In the genomic region with DNA sequence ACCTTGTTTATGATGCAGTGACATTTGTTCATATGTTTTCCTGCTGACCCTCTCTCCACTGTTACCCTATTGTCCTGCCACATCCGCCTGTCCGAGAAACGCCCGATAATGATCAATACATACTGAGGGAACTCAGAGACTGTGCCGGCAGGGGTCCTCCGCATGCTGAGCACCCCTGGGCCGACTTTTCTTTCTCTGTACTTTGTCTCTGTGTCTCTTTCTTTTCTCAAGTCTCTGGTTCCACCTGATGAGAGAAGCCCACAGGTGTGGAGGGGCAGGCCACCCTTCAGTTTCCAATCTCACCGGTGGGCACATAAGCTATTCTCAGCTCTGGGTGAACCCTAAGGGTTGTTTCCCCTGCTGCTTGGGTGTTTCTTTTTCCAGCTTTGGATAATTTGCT, we compare ENCODE assay signal across 21 cellular contexts.
"Had no signal": no experiment of that assay in that cellular context is flagged by ENCODE, and none has a peak within 500 bp of the region (broad histone marks: within the 10 kb centered on the region; RNA-seq: fewer than 3 reads in every experiment).

No MANE protein-coding gene starts in this region.

- H3K27me3 Mint-ChIP-seq: activated B cell treated with CpG ODN at 0.5 μM for 24 hours; activated CD4-positive, alpha-beta T cell treated with anti-CD3 and anti-CD28 coated beads, Interleukin-2, amount 10 ng/mL, durations not matched to agents 7 days and 5 days; activated naive CD4-positive, alpha-beta T cell treated with anti-CD3 and anti-CD28 coated beads, Interleukin-2, amount 10 ng/mL, durations not matched to agents 7 days and 5 days had no signal

- ATAC-seq: T-helper 17 cell had no signal

- H3K4me3 ChIP-seq: cardiac muscle cell had no signal

- H3K4me1 Mint-ChIP-seq: activated B cell treated with CpG ODN at 0.5 μM for 24 hours; activated CD4-positive, alpha-beta T cell treated with anti-CD3 and anti-CD28 coated beads, Interleukin-2, amount 10 ng/mL, durations not matched to agents 7 days and 5 days; activated naive CD4-positive, alpha-beta T cell treated with anti-CD3 and anti-CD28 coated beads, Interleukin-2, amount 10 ng/mL, durations not matched to agents 7 days and 5 days; activated naive CD8-positive, alpha-beta T cell treated with anti-CD3 and anti-CD28 coated beads for 36 hours; T-helper 17 cell had no signal

- H3K36me3 ChIP-seq: brain microvascular endothelial cell, cardiac muscle cell had no signal

- H3K4me3 Mint-ChIP-seq: activated B cell treated with CpG ODN at 0.5 μM for 24 hours; activated CD4-positive, alpha-beta memory T cell treated with anti-CD3 and anti-CD28 coated beads for 36 hours; activated CD4-positive, alpha-beta T cell treated with anti-CD3 and anti-CD28 coated beads, Interleukin-2, amount 10 ng/mL, durations not matched to agents 7 days and 5 days; activated naive CD4-positive, alpha-beta T cell treated with anti-CD3 and anti-CD28 coated beads, Interleukin-2, amount 10 ng/mL, durations not matched to agents 7 days and 5 days; activated naive CD8-positive, alpha-beta T cell treated with anti-CD3 and anti-CD28 coated beads for 36 hours; T-helper 17 cell had no signal

- H3K36me3 Mint-ChIP-seq: activated CD4-positive, alpha-beta memory T cell treated with anti-CD3 and anti-CD28 coated beads for 36 hours; activated naive CD4-positive, alpha-beta T cell treated with anti-CD3 and anti-CD28 coated beads, Interleukin-2, amount 10 ng/mL, durations not matched to agents 7 days and 5 days; activated naive CD8-positive, alpha-beta T cell treated with anti-CD3 and anti-CD28 coated beads for 36 hours had no signal

- H3K27ac Mint-ChIP-seq: activated B cell treated with CpG ODN at 0.5 μM for 24 hours; activated CD4-positive, alpha-beta memory T cell treated with anti-CD3 and anti-CD28 coated beads for 36 hours; activated CD4-positive, alpha-beta T cell treated with anti-CD3 and anti-CD28 coated beads, Interleukin-2, amount 10 ng/mL, durations not matched to agents 7 days and 5 days; activated naive CD4-positive, alpha-beta T cell treated with anti-CD3 and anti-CD28 coated beads, Interleukin-2, amount 10 ng/mL, durations not matched to agents 7 days and 5 days; activated naive CD8-positive, alpha-beta T cell treated with anti-CD3 and anti-CD28 coated beads for 36 hours; activated T-helper 2 cell treated with anti-CD3 and anti-CD28 coated beads, Interferon-gamma antibody, Interleukin-2, Interleukin-4, amounts not matched to agents 10 μg/mL and 5 μg/mL and 100 μg/mL, durations not matched to agents 14 hours and 24 hours and 36 hours; T-helper 17 cell had no signal

- DNase-seq: activated B cell treated with CpG ODN at 0.5 μM for 24 hours; activated CD4-positive, alpha-beta memory T cell treated with anti-CD3 and anti-CD28 coated beads for 36 hours; activated CD4-positive, alpha-beta T cell treated with anti-CD3 and anti-CD28 coated beads, Interleukin-2, amount 10 ng/mL, durations not matched to agents 7 days and 5 days; activated gamma-delta T cell treated with Interleukin-2 at 50 U/mL for 16 hours; activated naive CD4-positive, alpha-beta T cell treated with anti-CD3 and anti-CD28 coated beads, Interleukin-2, amount 10 ng/mL, durations not matched to agents 7 days and 5 days; activated naive CD8-positive, alpha-beta T cell treated with anti-CD3 and anti-CD28 coated beads for 36 hours; activated T-cell treated with anti-CD3 and anti-CD28 coated beads for 4 hours; activated T-cell treated with anti-CD3 and anti-CD28 coated beads, Interleukin-2, amount 50 U/mL, for 48 hours; brain microvascular endothelial cell; MM.1S; NCI-H1105; NCI-H1436; NCI-H1694 treated with DMSO at 0.1 percent for 48 hours; NCI-H2029 treated with DMSO at 0.1 percent for 48 hours; NCI-H345; NCI-H510A; SIG-M5; T-helper 17 cell; T-helper 9 cell had no signal

- H3K9me3 Mint-ChIP-seq: activated B cell treated with CpG ODN at 0.5 μM for 24 hours; activated CD4-positive, alpha-beta memory T cell treated with anti-CD3 and anti-CD28 coated beads for 36 hours; activated CD4-positive, alpha-beta T cell treated with anti-CD3 and anti-CD28 coated beads, Interleukin-2, amount 10 ng/mL, durations not matched to agents 7 days and 5 days; activated naive CD4-positive, alpha-beta T cell treated with anti-CD3 and anti-CD28 coated beads, Interleukin-2, amount 10 ng/mL, durations not matched to agents 7 days and 5 days; activated naive CD8-positive, alpha-beta T cell treated with anti-CD3 and anti-CD28 coated beads for 36 hours; activated T-helper 2 cell treated with anti-CD3 and anti-CD28 coated beads, Interferon-gamma antibody, Interleukin-2, Interleukin-4, amounts not matched to agents 10 μg/mL and 5 μg/mL and 100 μg/mL, durations not matched to agents 14 hours and 24 hours and 36 hours had no signal

- H3K27ac ChIP-seq: brain microvascular endothelial cell, cardiac muscle cell had no signal

- H3K27me3 ChIP-seq: brain microvascular endothelial cell, cardiac muscle cell had no signal
